ENCODE assay signal across 8 cellular contexts in genomic region chr22:40178417-40179409, GRCh38. TPM values are rescaled to one million over a fixed set of nuclear protein-coding genes. Genes with fewer than 3 reads are reported as not detected.
DNase-seq lines count a peak whose midpoint lies in the region; ATAC-seq and TF ChIP-seq lines count a peak whose summit lies in the region.

No MANE protein-coding gene starts in this region.

- H3K27me3 Mint-ChIP-seq in activated CD8-positive, alpha-beta memory T cell treated with anti-CD3 and anti-CD28 coated beads, Interleukin-2, amount 10 ng/mL, durations not matched to agents 7 days and 5 days = no peaks in the 10 kb centered on the region
- H3K27me3 Mint-ChIP-seq in activated T-helper 17 cell treated with anti-CD3 and anti-CD28 coated beads, Interleukin-2, amount 50 U/mL, for 72 hours = no peaks in the 10 kb centered on the region

- H3K9me3 Mint-ChIP-seq in activated CD8-positive, alpha-beta memory T cell treated with anti-CD3 and anti-CD28 coated beads, Interleukin-2, amount 10 ng/mL, durations not matched to agents 7 days and 5 days (ENCODE audit: low read depth) = no peaks in the 10 kb centered on the region
- no peaks in the 10 kb centered on the region for H3K9me3 Mint-ChIP-seq in activated T-helper 17 cell treated with anti-CD3 and anti-CD28 coated beads, Interleukin-2, amount 50 U/mL, for 72 hours

- ATAC-seq in activated CD8-positive, alpha-beta memory T cell treated with anti-CD3 and anti-CD28 coated beads, Interleukin-2, amount 10 ng/mL, durations not matched to agents 7 days and 5 days = peak; percentile 8
- peak; percentile 10 for ATAC-seq in activated T-helper 17 cell treated with anti-CD3 and anti-CD28 coated beads, Interleukin-2, amount 50 U/mL, for 72 hours (replicated peaks)
- ATAC-seq in HG02610 (IDR thresholded peaks at IDR 0.05; ENCODE audit: unreplicated experiment) = no peak

- peaks cover 54% of the 10 kb centered on the region for H3K4me1 Mint-ChIP-seq in activated CD8-positive, alpha-beta memory T cell treated with anti-CD3 and anti-CD28 coated beads, Interleukin-2, amount 10 ng/mL, durations not matched to agents 7 days and 5 days
- H3K4me1 Mint-ChIP-seq in activated T-helper 17 cell treated with anti-CD3 and anti-CD28 coated beads, Interleukin-2, amount 50 U/mL, for 72 hours = peaks cover 52% of the 10 kb centered on the region

- no peak for TF ChIP-seq CTCF in GM13976 (IDR thresholded peaks at IDR 0.05; ENCODE audit: borderline replicate concordance, control extremely low read depth, extremely low read depth, insufficient read depth, missing control alignments)

- H3K36me3 ChIP-seq in neuron (ENCODE audit: insufficient read depth, low read length) = no peaks in the 10 kb centered on the region

- CTCF ChIA-PET in activated CD8-positive, alpha-beta memory T cell treated with anti-CD3 and anti-CD28 coated beads, Interleukin-2, amount 10 ng/mL, durations not matched to agents 7 days and 5 days (lab: Charles Lee) = interaction anchor here (0.8 to 2.6 kb wide), 7 partner anchors 14 to 649 kb away, joined by 3 to 10 read pairs (median 3); no protein-coding TSS in a partner anchor

- in situ Hi-C loops in GM13976 (cut with MboI; ENCODE audit: low sequenced_read_pairs, unreplicated experiment) = loop anchor here (25.0 kb wide), 1 partner anchor 641 kb away; the partner anchor contains the start of gene RPS19BP1

- peak; percentile 66 for DNase-seq in activated CD8-positive, alpha-beta memory T cell treated with anti-CD3 and anti-CD28 coated beads, Interleukin-2, amount 10 ng/mL, durations not matched to agents 7 days and 5 days
- no peak for DNase-seq in activated CD8-positive, alpha-beta memory T cell treated with anti-CD3 and anti-CD28 coated beads for 24 hours
- peak; percentile 50 for DNase-seq in NCI-H524 treated with DMSO at 0.1 percent for 48 hours (lab: John Stamatoyannopoulos, UW)
- DNase-seq in foreskin melanocyte = peak; percentile 49
- no peak for DNase-seq in GM13976 (ENCODE audit: low spot score)

- peaks cover 52% of the 10 kb centered on the region for H3K4me1 ChIP-seq in neuron (ENCODE audit: insufficient read depth, low read length)

- H3K36me3 Mint-ChIP-seq in activated CD8-positive, alpha-beta memory T cell treated with anti-CD3 and anti-CD28 coated beads, Interleukin-2, amount 10 ng/mL, durations not matched to agents 7 days and 5 days = peaks cover 10% of the 10 kb centered on the region
- peaks cover 16% of the 10 kb centered on the region for H3K36me3 Mint-ChIP-seq in activated T-helper 17 cell treated with anti-CD3 and anti-CD28 coated beads, Interleukin-2, amount 50 U/mL, for 72 hours (ENCODE audit: low read depth)

- peak overlapping the region; percentile 92 for H3K27ac Mint-ChIP-seq in activated CD8-positive, alpha-beta memory T cell treated with anti-CD3 and anti-CD28 coated beads, Interleukin-2, amount 10 ng/mL, durations not matched to agents 7 days and 5 days
- peak overlapping the region; percentile 96 for H3K27ac Mint-ChIP-seq in activated T-helper 17 cell treated with anti-CD3 and anti-CD28 coated beads, Interleukin-2, amount 50 U/mL, for 72 hours

- peak overlapping the region; percentile 94 for H3K4me3 Mint-ChIP-seq in activated CD8-positive, alpha-beta memory T cell treated with anti-CD3 and anti-CD28 coated beads, Interleukin-2, amount 10 ng/mL, durations not matched to agents 7 days and 5 days
- peak overlapping the region; percentile 85 for H3K4me3 Mint-ChIP-seq in activated T-helper 17 cell treated with anti-CD3 and anti-CD28 coated beads, Interleukin-2, amount 50 U/mL, for 72 hours

- H3K9me3 ChIP-seq in neuron (ENCODE audit: low read length) = no peaks in the 10 kb centered on the region

- H2AFZ ChIP-seq in neuron (ENCODE audit: low read depth, low read length) = no peak overlapping the region

- peak overlapping the region; percentile 97 for H3K4me3 ChIP-seq in neuron (ENCODE audit: low read length)

- H3K27me3 ChIP-seq in neuron (ENCODE audit: insufficient read depth, low read length) = no peaks in the 10 kb centered on the region

RNA-seq across cellular contexts. Expression of gene TNRC6B, which starts 1.0 kb away (rescaled TPM):
- total RNA-seq in activated CD8-positive, alpha-beta memory T cell treated with anti-CD3 and anti-CD28 coated beads, Interleukin-2, amount 10 ng/mL, durations not matched to agents 7 days and 5 days = 10 to 100 TPM; 40.0 to 72.5 TPM
- total RNA-seq in activated T-helper 17 cell treated with anti-CD3 and anti-CD28 coated beads, Interleukin-2, amount 50 U/mL, for 72 hours = 10 to 100 TPM; 45.3 to 59.1 TPM

Comparison
In these comparisons a context has a peak if more than half of its experiments do, and no peak if none do; other contexts are left out.
1. DNase-seq: peak in activated CD8-positive, alpha-beta memory T cell treated with anti-CD3 and anti-CD28 coated beads, Interleukin-2, amount 10 ng/mL, durations not matched to agents 7 days and 5 days (single experiment), NCI-H524 treated with DMSO at 0.1 percent for 48 hours (single experiment) and foreskin melanocyte (single experiment); none in activated CD8-positive, alpha-beta memory T cell treated with anti-CD3 and anti-CD28 coated beads for 24 hours (single experiment) and GM13976 (single experiment).